16 cellular contexts compared by ENCODE assay signal in genomic region chr3:71499477-71499876, GRCh38.
DNase-seq lines count a peak whose midpoint lies in the region; ATAC-seq and TF ChIP-seq lines count a peak whose summit lies in the region.
"Had no signal": no experiment of that assay in that cellular context is flagged by ENCODE, and none has a peak within 500 bp of the region (broad histone marks: within the 10 kb centered on the region; RNA-seq: fewer than 3 reads in every experiment).

No MANE protein-coding gene starts in this region.

- H4K5ac ChIP-seq in IMR-90 (ENCODE audit: low read depth, low read length): no peak overlapping the region

- peaks cover 32 to 71% of the 10 kb centered on the region in 2 experiments for H3K79me1 ChIP-seq in IMR-90 (ENCODE audit: low read depth in 1 of 2, low read length in 2 of 2)

- no peaks in the 10 kb centered on the region for H3K9me3 ChIP-seq in BLaER1
- no peaks in the 10 kb centered on the region for H3K9me3 ChIP-seq in IMR-90 (ENCODE audit: control insufficient read depth, insufficient read depth, low read length)
- no peaks in the 10 kb centered on the region for H3K9me3 ChIP-seq in tibial artery
- H3K9me3 ChIP-seq: A549, Peyer's patch had no signal

- BruUV-seq in IMR-90 (replicated peaks; lab: Mats Ljungman, UMichigan): no TSS peak

- H3K18ac ChIP-seq in IMR-90 (ENCODE audit: low read depth, low read length): no peak overlapping the region

- H4K91ac ChIP-seq in IMR-90 (ENCODE audit: insufficient read depth, low read depth, low read length): no peak overlapping the region

- H3K27ac ChIP-seq in BLaER1 (no peak overlapping the region), IMR-90 (ENCODE audit: insufficient read depth, low read length) (no peak overlapping the region), tibial artery (no peak overlapping the region)
- H3K27ac ChIP-seq: Peyer's patch had no signal

- no peaks in the 10 kb centered on the region for H3K9me3 Mint-ChIP-seq in effector memory CD8-positive, alpha-beta T cell
- no peaks in the 10 kb centered on the region for H3K9me3 Mint-ChIP-seq in osteocyte (ENCODE audit: unreplicated experiment)
- H3K9me3 Mint-ChIP-seq: GM23338 had no signal

- no peaks in the 10 kb centered on the region for H3K36me3 ChIP-seq in BLaER1
- no peaks in the 10 kb centered on the region for H3K36me3 ChIP-seq in IMR-90 (ENCODE audit: control insufficient read depth, insufficient read depth, low read length)
- H3K36me3 ChIP-seq in tibial artery: no peaks in the 10 kb centered on the region
- H3K36me3 ChIP-seq: Peyer's patch had no signal

- H3K9me1 ChIP-seq in IMR-90 (ENCODE audit: insufficient read depth, low read length): peaks cover 22% of the 10 kb centered on the region

- H2AFZ ChIP-seq in IMR-90 (replicated peaks; ENCODE audit: low read length, poor library complexity): no peak overlapping the region
- H2AFZ ChIP-seq: GM23338 had no signal

- H3K27me3 Mint-ChIP-seq in effector memory CD8-positive, alpha-beta T cell: no peaks in the 10 kb centered on the region
- no peaks in the 10 kb centered on the region for H3K27me3 Mint-ChIP-seq in osteocyte (ENCODE audit: unreplicated experiment)

- no peak for TF ChIP-seq POLR2A in IMR-90 (IDR thresholded peaks at IDR 0.05; ENCODE audit: low read depth, low read length)

- intact Hi-C loops in IMR-90 (cut with micrococcal nuclease) (loop anchor here (5.0 kb wide), 1 partner anchor 38 kb away; no protein-coding TSS in a partner anchor), tibial artery (cut with DNase I; ENCODE audit: low total_unique reads) (no loop called here)

- no peak overlapping the region for H2AK9ac ChIP-seq in IMR-90 (replicated peaks; ENCODE audit: low read depth, low read length, poor library complexity)

- in situ Hi-C loops in IMR-90 (cut with MboI; ENCODE audit: low sequenced_read_pairs): no loop called here

- H3K4me2 ChIP-seq in BLaER1 (peak overlapping the region; percentile 23; the same call in 1 of the 2 replicates), IMR-90 (ENCODE audit: low read depth, low read length) (no peak overlapping the region)
- H3K4me2 ChIP-seq: A549, GM23338 had no signal

- H3K23ac ChIP-seq in IMR-90 (ENCODE audit: low read depth, low read length): no peak overlapping the region

- H3K4me3 ChIP-seq in BLaER1 (no peak overlapping the region), IMR-90 (ENCODE audit: insufficient read depth, low read depth, low read length) (no peak overlapping the region), tibial artery (no peak overlapping the region)
- H3K4me3 ChIP-seq: A549, GM23338, Peyer's patch had no signal

- H3K27ac Mint-ChIP-seq in effector memory CD8-positive, alpha-beta T cell: peak overlapping the region; percentile 3 to 63
- H3K27ac Mint-ChIP-seq in osteocyte (ENCODE audit: unreplicated experiment): peak overlapping the region; percentile 98
- H3K27ac Mint-ChIP-seq: GM23338 had no signal

- H3K4me1 Mint-ChIP-seq in effector memory CD8-positive, alpha-beta T cell (ENCODE audit: low read depth in 2 of 2): peaks cover 38 to 49% of the 10 kb centered on the region in 2 donors
- peaks cover 75% of the 10 kb centered on the region for H3K4me1 Mint-ChIP-seq in osteocyte (ENCODE audit: unreplicated experiment)

- TF ChIP-seq CTCF in IMR-90 (conservative IDR thresholded peaks at IDR 0.05; ENCODE audit: low read depth, low read length): no peak
- no peak for TF ChIP-seq CTCF in osteocyte (IDR thresholded peaks at IDR 0.05)
- TF ChIP-seq CTCF in tibial artery (IDR thresholded peaks at IDR 0.05): no peak

- H2BK15ac ChIP-seq in IMR-90 (ENCODE audit: low read depth, low read length): no peak overlapping the region

- H3K56ac ChIP-seq in IMR-90 (ENCODE audit: extremely low read depth, insufficient read depth, low read length): no peak overlapping the region

- no CpG with 5 or more reads among the region's 4 CpGs for WGBS in IMR-90 (ENCODE audit: extremely low coverage in 2 of 2, insufficient read length in 1 of 2), 2 experiments

- H2BK5ac ChIP-seq in IMR-90 (ENCODE audit: low read depth, low read length, poor library complexity, severe bottlenecking): no peak overlapping the region

- dilution Hi-C loops in IMR-90 (cut with HindIII; ENCODE audit: low sequenced_read_pairs, unreplicated experiment): no loop called here

- H3K14ac ChIP-seq in IMR-90 (replicated peaks; ENCODE audit: low read depth, low read length): no peak overlapping the region

- no peak overlapping the region for H2BK20ac ChIP-seq in IMR-90 (ENCODE audit: low read depth, low read length)

- no peak overlapping the region for H4K8ac ChIP-seq in IMR-90 (ENCODE audit: low read depth in 2 of 2, low read length in 2 of 2)

- H3K27me3 ChIP-seq in BLaER1: no peaks in the 10 kb centered on the region
- H3K27me3 ChIP-seq in IMR-90 (ENCODE audit: control insufficient read depth, insufficient read depth, low read length): no peaks in the 10 kb centered on the region
- H3K27me3 ChIP-seq in tibial artery: no peaks in the 10 kb centered on the region
- H3K27me3 ChIP-seq: Peyer's patch had no signal

- H3K9ac ChIP-seq in BLaER1 (no peak overlapping the region), IMR-90 (ENCODE audit: low read depth, low read length) (no peak overlapping the region)

- H3K4ac ChIP-seq in IMR-90 (ENCODE audit: low read depth, low read length): no peak overlapping the region

- CTCF ChIA-PET in IMR-90 (lab: Yijun Ruan, JAX): no interaction called here

- H2BK120ac ChIP-seq in IMR-90 (ENCODE audit: low read depth, low read length): no peak overlapping the region

- peak overlapping the region; percentile 18; the same call in 1 of the 2 replicates for H2AK5ac ChIP-seq in IMR-90 (ENCODE audit: low read depth, low read length)

- H3K4me1 ChIP-seq in BLaER1: peaks cover 69% of the 10 kb centered on the region
- H3K4me1 ChIP-seq in IMR-90 (ENCODE audit: control insufficient read depth, insufficient read depth, low read length): peaks cover 19% of the 10 kb centered on the region
- H3K4me1 ChIP-seq in tibial artery: peaks cover 0 to 39% (median 25%) of the 10 kb centered on the region in 4 donors

- POLR2A ChIA-PET in IMR-90 (lab: Charles Lee; ENCODE audit: unreplicated experiment): no interaction called here

- H3K4me3 Mint-ChIP-seq in effector memory CD8-positive, alpha-beta T cell: no peak overlapping the region
- no peak overlapping the region for H3K4me3 Mint-ChIP-seq in osteocyte (ENCODE audit: unreplicated experiment)
- H3K4me3 Mint-ChIP-seq: GM23338 had no signal

- H4K20me1 ChIP-seq in BLaER1: no peaks in the 10 kb centered on the region
- no peaks in the 10 kb centered on the region for H4K20me1 ChIP-seq in IMR-90 (ENCODE audit: insufficient read depth, low read length)

- H3K36me3 Mint-ChIP-seq in effector memory CD8-positive, alpha-beta T cell (ENCODE audit: insufficient read depth): peaks cover 14% of the 10 kb centered on the region
- peaks cover 10% of the 10 kb centered on the region for H3K36me3 Mint-ChIP-seq in osteocyte (ENCODE audit: unreplicated experiment)

- DNase-seq in IMR-90 (no peak), osteocyte (ENCODE audit: extremely low spot score, unreplicated experiment) (no peak), tibial artery (no peak)
- no peak for DNase-seq in effector memory CD8-positive, alpha-beta T cell
- DNase-seq: NCI-H146, NCI-H2107, NCI-H2227 treated with DMSO at 0.1 percent for 48 hours, NCI-H524, Peyer's patch had no signal

- no peak for ATAC-seq in IMR-90 (ENCODE audit: low read depth)
- no peak for ATAC-seq in effector memory CD8-positive, alpha-beta T cell (replicated peaks)
- no peak for ATAC-seq in GM21423 (IDR thresholded peaks at IDR 0.05; ENCODE audit: unreplicated experiment)
- no peak for ATAC-seq in GM21360 (IDR thresholded peaks at IDR 0.05; ENCODE audit: unreplicated experiment)
- no peak for ATAC-seq in SK-N-SH treated with all-trans-retinoic acid at 6 μM for 48 hours
- ATAC-seq: A549, GM23338, Right ventricle myocardium inferior had no signal

- no peak for TF ChIP-seq RAD21 in IMR-90 (IDR thresholded peaks at IDR 0.05; ENCODE audit: low read length)

TF ChIP-seq in IMR-90, 13 proteins besides CTCF, POLR2A, EP300 and RAD21:
- no peak for TF ChIP-seq NFE2L2 (IDR thresholded peaks at IDR 0.05; ENCODE audit: low read depth, low read length)
- no peak for TF ChIP-seq RFX5 (IDR thresholded peaks at IDR 0.05; ENCODE audit: low read depth, low read length)
- TF ChIP-seq CHD1 (IDR thresholded peaks at IDR 0.05; ENCODE audit: low read depth, low read length): no peak
- no peak for TF ChIP-seq MAZ (IDR thresholded peaks at IDR 0.05; ENCODE audit: borderline replicate concordance, low read depth, low read length)
TF ChIP-seq in IMR-90: peak in this region for 0.

TF ChIP-seq in SK-N-SH treated with all-trans-retinoic acid at 6 μM for 48 hours, 23 proteins besides CTCF, POLR2A, EP300 and RAD21 (continues in another document):
- TF ChIP-seq CREB5 (CRISPR knock-in tag; IDR thresholded peaks at IDR 0.05; ENCODE audit: low read depth): no peak
- TF ChIP-seq ZNF8 (CRISPR knock-in tag; IDR thresholded peaks at IDR 0.05): no peak
- no peak for TF ChIP-seq ZNF565 (CRISPR knock-in tag; conservative IDR thresholded peaks at IDR 0.05; ENCODE audit: low read depth)
- TF ChIP-seq ZFP30 (CRISPR knock-in tag; IDR thresholded peaks at IDR 0.05): no peak
- no peak for TF ChIP-seq POU6F1 (CRISPR knock-in tag; IDR thresholded peaks at IDR 0.05; ENCODE audit: borderline replicate concordance, low read depth)
- no peak for TF ChIP-seq OSR1 (CRISPR knock-in tag; IDR thresholded peaks at IDR 0.05)
- TF ChIP-seq GLIS3 (CRISPR knock-in tag; IDR thresholded peaks at IDR 0.05): no peak
